20 cellular contexts compared by ENCODE assay signal in the genomic region with DNA sequence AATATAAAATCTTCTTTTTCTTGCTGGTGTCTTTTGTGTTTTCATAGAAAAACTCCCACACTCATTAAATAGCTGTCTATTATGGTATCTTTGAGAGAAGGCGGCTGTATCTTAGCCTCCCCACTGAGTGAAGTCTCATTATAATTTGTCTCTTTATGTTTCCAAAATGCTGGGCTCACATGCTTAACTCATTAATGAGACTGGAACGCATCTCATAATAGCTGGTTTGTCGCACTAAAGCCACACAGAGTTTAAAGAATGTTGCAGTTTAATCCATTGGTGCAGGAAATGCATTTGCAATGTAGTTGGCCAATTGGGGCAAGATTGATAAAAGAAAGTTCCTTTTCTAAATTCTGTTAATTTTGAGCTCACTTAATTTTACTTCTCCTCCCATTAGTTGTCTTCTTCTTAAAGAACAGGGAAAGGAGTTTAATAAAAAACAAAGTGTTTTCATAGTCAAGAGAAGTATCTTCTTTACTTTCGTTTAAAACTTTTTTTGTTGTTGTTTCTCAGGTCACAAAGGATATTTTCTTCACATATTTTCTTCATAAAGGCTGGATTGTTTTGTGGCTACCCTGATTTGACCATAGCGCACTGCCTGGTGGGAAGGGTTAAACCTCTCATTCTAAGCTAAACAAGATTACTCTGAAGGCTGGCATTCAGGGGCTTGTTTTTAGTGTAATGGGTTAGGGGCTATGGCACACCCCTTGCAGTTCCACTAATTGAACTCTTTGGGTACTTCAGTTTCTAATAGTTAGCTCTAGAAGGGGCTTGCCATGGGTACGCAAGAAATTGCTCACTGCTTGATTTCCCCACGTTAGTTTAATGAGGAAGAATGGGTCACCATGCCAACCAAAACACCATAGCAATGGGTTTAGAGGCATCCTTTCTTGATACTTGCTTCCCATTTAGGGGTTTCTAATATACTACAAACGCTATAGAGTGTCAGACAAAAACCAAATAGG.
DNase-seq lines count a peak whose midpoint lies in the region; ATAC-seq and TF ChIP-seq lines count a peak whose summit lies in the region.
"Had no signal": no experiment of that assay in that cellular context is flagged by ENCODE, and none has a peak within 500 bp of the region (broad histone marks: within the 10 kb centered on the region; RNA-seq: fewer than 3 reads in every experiment).

No MANE protein-coding gene starts in this region.

- H3K27me3 ChIP-seq in colonic mucosa = no peaks in the 10 kb centered on the region
- H3K27me3 ChIP-seq: BLaER1 treated with 17β-estradiol and CSF1 and Interleukin-3, amounts not matched to agents 10 nM and 100 nM; SJSA1 had no signal

- H3K9me3 ChIP-seq in colonic mucosa = no peaks in the 10 kb centered on the region
- H3K9me3 ChIP-seq: BLaER1 treated with 17β-estradiol and CSF1 and Interleukin-3, amounts not matched to agents 10 nM and 100 nM; SJSA1 had no signal

- no peaks in the 10 kb centered on the region for H3K36me3 Mint-ChIP-seq in activated naive CD8-positive, alpha-beta T cell treated with anti-CD3 and anti-CD28 coated beads, Interleukin-2, amount 50 U/mL, for 24 hours (ENCODE audit: low read depth)
- H3K36me3 Mint-ChIP-seq: T-cell had no signal

- no peaks in the 10 kb centered on the region for H3K4me1 ChIP-seq in colonic mucosa
- H3K4me1 ChIP-seq: BLaER1 treated with 17β-estradiol and CSF1 and Interleukin-3, amounts not matched to agents 10 nM and 100 nM; SJSA1 had no signal

- no peaks in the 10 kb centered on the region for H3K27me3 Mint-ChIP-seq in activated naive CD8-positive, alpha-beta T cell treated with anti-CD3 and anti-CD28 coated beads, Interleukin-2, amount 50 U/mL, for 24 hours
- H3K27me3 Mint-ChIP-seq: T-cell had no signal

- no peak overlapping the region for H3K4me3 Mint-ChIP-seq in activated naive CD8-positive, alpha-beta T cell treated with anti-CD3 and anti-CD28 coated beads, Interleukin-2, amount 50 U/mL, for 24 hours
- H3K4me3 Mint-ChIP-seq: T-cell had no signal

- no peak for ATAC-seq in activated naive CD8-positive, alpha-beta T cell treated with anti-CD3 and anti-CD28 coated beads, Interleukin-2, amount 50 U/mL, for 24 hours
- ATAC-seq: T-cell had no signal

- no peak overlapping the region for H3K27ac Mint-ChIP-seq in activated naive CD8-positive, alpha-beta T cell treated with anti-CD3 and anti-CD28 coated beads, Interleukin-2, amount 50 U/mL, for 24 hours
- H3K27ac Mint-ChIP-seq: T-cell had no signal

- H3K4me3 ChIP-seq in NB4 (ENCODE audit: low read depth, low read length) (no peak overlapping the region), colonic mucosa (no peak overlapping the region)
- H3K4me3 ChIP-seq: BLaER1 treated with 17β-estradiol and CSF1 and Interleukin-3, amounts not matched to agents 10 nM and 100 nM; SJSA1 had no signal

- no peak overlapping the region for H3K9ac ChIP-seq in colonic mucosa (ENCODE audit: low read depth in 2 of 2, low read length in 2 of 2)
- H3K9ac ChIP-seq: BLaER1 treated with 17β-estradiol and CSF1 and Interleukin-3, amounts not matched to agents 10 nM and 100 nM had no signal

- H3K36me3 ChIP-seq in colonic mucosa = no peaks in the 10 kb centered on the region
- H3K36me3 ChIP-seq: BLaER1 treated with 17β-estradiol and CSF1 and Interleukin-3, amounts not matched to agents 10 nM and 100 nM; SJSA1 had no signal

- H3K4me1 Mint-ChIP-seq in activated naive CD8-positive, alpha-beta T cell treated with anti-CD3 and anti-CD28 coated beads, Interleukin-2, amount 50 U/mL, for 24 hours = no peaks in the 10 kb centered on the region
- H3K4me1 Mint-ChIP-seq: T-cell had no signal

- TF ChIP-seq CTCF in NB4 (IDR thresholded peaks at IDR 0.05; ENCODE audit: low read depth, low read length) (no peak), colonic mucosa (IDR thresholded peaks at IDR 0.05) (no peak)

- H3K27ac ChIP-seq in caudate nucleus (ENCODE audit: low read depth, low read length) = peak overlapping the region; percentile 29
- peak overlapping the region; percentile 36 for H3K27ac ChIP-seq in substantia nigra (ENCODE audit: low read depth, low read length, poor library complexity, severe bottlenecking)
- H3K27ac ChIP-seq in colonic mucosa = no peak overlapping the region
- H3K27ac ChIP-seq: 22Rv1; BLaER1 treated with 17β-estradiol and CSF1 and Interleukin-3, amounts not matched to agents 10 nM and 100 nM; SJSA1 had no signal

- no peaks in the 10 kb centered on the region for H3K9me3 Mint-ChIP-seq in activated naive CD8-positive, alpha-beta T cell treated with anti-CD3 and anti-CD28 coated beads, Interleukin-2, amount 50 U/mL, for 24 hours
- H3K9me3 Mint-ChIP-seq: T-cell had no signal

- DNase-seq in NCI-H1417 (lab: John Stamatoyannopoulos, UW) = peak in 2 of 3 experiments; percentile 4 to 69
- no peak for DNase-seq in NCI-H1417 treated with DMSO at 0.1 percent for 48 hours (lab: John Stamatoyannopoulos, UW)
- DNase-seq in NB4 (ENCODE audit: low read depth) = peak; percentile 26
- no peak for DNase-seq in caudate nucleus (lab: John Stamatoyannopoulos, UW)
- DNase-seq in substantia nigra (lab: John Stamatoyannopoulos, UW) = no peak
- DNase-seq in SHP77 treated with DMSO at 0.1 percent for 48 hours (lab: John Stamatoyannopoulos, UW) = no peak
- DNase-seq in activated naive CD8-positive, alpha-beta T cell treated with anti-CD3 and anti-CD28 coated beads, Interleukin-2, amount 50 U/mL, for 24 hours = no peak
- no peak for DNase-seq in colonic mucosa
- DNase-seq: DMS153, EL, GOT3, KBM-7, NCI-H1436, NCI-H2029 treated with DMSO at 0.1 percent for 48 hours, NCI-H226, NCI-H526 treated with DMSO at 0.1 percent for 48 hours, T-cell had no signal

- intact Hi-C loops in colonic mucosa (cut with DNase I) = no loop called here

- no peak for TF ChIP-seq POLR2A in NB4 (IDR thresholded peaks at IDR 0.05; ENCODE audit: extremely low read depth, insufficient read length)

Comparison
In these comparisons a context has a peak if more than half of its experiments do, and no peak if none do; other contexts are left out.
1. DNase-seq: peak in NCI-H1417 (2 of 3) and NB4 (single experiment); none in NCI-H1417 treated with DMSO at 0.1 percent for 48 hours (single experiment), caudate nucleus (0 of 61), substantia nigra (0 of 49), SHP77 treated with DMSO at 0.1 percent for 48 hours (single experiment), activated naive CD8-positive, alpha-beta T cell treated with anti-CD3 and anti-CD28 coated beads, Interleukin-2, amount 50 U/mL, for 24 hours (single experiment) and colonic mucosa (single experiment).